Comparison of ENCODE assay signal across 19 cellular contexts in the genomic region with DNA sequence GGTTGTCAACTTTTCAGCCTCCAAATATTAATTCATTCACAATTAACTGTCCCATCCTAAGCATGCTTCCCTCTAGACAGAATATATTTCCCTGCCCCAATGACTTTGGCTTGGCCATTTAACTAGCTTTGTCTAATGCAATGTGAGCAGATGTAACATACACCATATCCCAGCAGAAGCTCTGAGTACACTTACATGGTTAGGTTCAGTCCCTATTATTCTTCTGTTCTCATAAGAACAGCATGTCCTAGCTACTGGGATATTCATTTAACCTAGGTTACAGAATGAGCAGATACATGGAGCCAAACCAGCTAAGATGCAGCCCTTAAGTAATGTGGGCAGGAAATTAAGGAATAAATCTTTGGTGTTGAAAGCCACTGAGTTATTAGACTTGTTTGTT. TPM values are rescaled to one million over a fixed set of nuclear protein-coding genes. Genes with fewer than 3 reads are reported as not detected.
DNase-seq lines count a peak whose midpoint lies in the region; ATAC-seq, FAIRE-seq and TF ChIP-seq lines count a peak whose summit lies in the region.
"Had no signal": no experiment of that assay in that cellular context is flagged by ENCODE, and none has a peak within 500 bp of the region (broad histone marks: within the 10 kb centered on the region; RNA-seq: fewer than 3 reads in every experiment).

No MANE protein-coding gene starts in this region.

- peaks cover 4% of the 10 kb centered on the region for H3K4me1 Mint-ChIP-seq in stimulated activated effector memory CD8-positive, alpha-beta T cell treated with anti-CD3 and anti-CD28 coated beads, Interleukin-12 subunit alpha, Interleukin-12 subunit beta, amount 100 ng/mL, for 72 hours
- H3K4me1 Mint-ChIP-seq: GM23338 had no signal

- peak overlapping the region; percentile 15 for H3K27ac Mint-ChIP-seq in stimulated activated effector memory CD8-positive, alpha-beta T cell treated with anti-CD3 and anti-CD28 coated beads, Interleukin-12 subunit alpha, Interleukin-12 subunit beta, amount 100 ng/mL, for 72 hours
- H3K27ac Mint-ChIP-seq: B cell; CD8-positive, alpha-beta T cell; GM23338; HFFc6 had no signal

- peaks cover 90% of the 10 kb centered on the region for H3K36me3 Mint-ChIP-seq in stimulated activated effector memory CD8-positive, alpha-beta T cell treated with anti-CD3 and anti-CD28 coated beads, Interleukin-12 subunit alpha, Interleukin-12 subunit beta, amount 100 ng/mL, for 72 hours

- H3K4me3 Mint-ChIP-seq in stimulated activated effector memory CD8-positive, alpha-beta T cell treated with anti-CD3 and anti-CD28 coated beads, Interleukin-12 subunit alpha, Interleukin-12 subunit beta, amount 100 ng/mL, for 72 hours = no peak overlapping the region
- H3K4me3 Mint-ChIP-seq: B cell; CD8-positive, alpha-beta T cell; GM23338; HFFc6 had no signal

- H3K9me3 Mint-ChIP-seq in stimulated activated effector memory CD8-positive, alpha-beta T cell treated with anti-CD3 and anti-CD28 coated beads, Interleukin-12 subunit alpha, Interleukin-12 subunit beta, amount 100 ng/mL, for 72 hours = no peaks in the 10 kb centered on the region
- H3K9me3 Mint-ChIP-seq: CD8-positive, alpha-beta T cell; GM23338; HFFc6 had no signal

- no peak overlapping the region for H3K27ac ChIP-seq in psoas muscle
- H3K27ac ChIP-seq: BLaER1 treated with 17β-estradiol and CSF1 and Interleukin-3, amounts not matched to agents 10 nM and 100 nM had no signal

- H3K27me3 ChIP-seq in psoas muscle (ENCODE audit: insufficient read depth in 3 of 3, low read length in 2 of 3) = no peaks in the 10 kb centered on the region
- H3K27me3 ChIP-seq: BLaER1 treated with 17β-estradiol and CSF1 and Interleukin-3, amounts not matched to agents 10 nM and 100 nM had no signal

- TF ChIP-seq CTCF in psoas muscle (IDR thresholded peaks at IDR 0.05) = no peak

- FAIRE-seq in HTR-8/SVneo (lab: Jason Lieb, UNC) = peak; percentile 51
- FAIRE-seq: A204.1 had no signal

- ATAC-seq in psoas muscle = peak; percentile 48 to 94 (median 93)
- no peak for ATAC-seq in stimulated activated effector memory CD8-positive, alpha-beta T cell treated with anti-CD3 and anti-CD28 coated beads, Interleukin-12 subunit alpha, Interleukin-12 subunit beta, amount 100 ng/mL, for 72 hours
- no peak for ATAC-seq in HG03378 (IDR thresholded peaks at IDR 0.05; ENCODE audit: unreplicated experiment)
- ATAC-seq: CD8-positive, alpha-beta T cell; GM23338; HCT116 had no signal

- H3K9me3 ChIP-seq in psoas muscle = no peaks in the 10 kb centered on the region

- no peak overlapping the region for H3K4me3 ChIP-seq in psoas muscle
- H3K4me3 ChIP-seq: BLaER1 treated with 17β-estradiol and CSF1 and Interleukin-3, amounts not matched to agents 10 nM and 100 nM; GM23338 had no signal

- intact Hi-C loops in psoas muscle (cut with DNase I) = loop anchor here in 1 of 2 donors (5.0 to 10.0 kb wide), 2 partner anchors 36 to 89 kb away; no protein-coding TSS in a partner anchor

- peaks cover 7% of the 10 kb centered on the region for H3K4me1 ChIP-seq in psoas muscle
- H3K4me1 ChIP-seq: BLaER1 treated with 17β-estradiol and CSF1 and Interleukin-3, amounts not matched to agents 10 nM and 100 nM had no signal

- DNase-seq in HTR-8/SVneo (ENCODE audit: insufficient read length, low spot score) (no peak), amniotic epithelial cell (ENCODE audit: low read depth) (peak; percentile 37), psoas muscle (no peak), NCI-H1105 treated with DMSO at 0.1 percent for 48 hours (lab: John Stamatoyannopoulos, UW) (no peak), NCI-H2196 treated with DMSO at 0.1 percent for 48 hours (lab: John Stamatoyannopoulos, UW; ENCODE audit: unreplicated experiment) (no peak)
- DNase-seq in stimulated activated effector memory CD8-positive, alpha-beta T cell treated with anti-CD3 and anti-CD28 coated beads, Interleukin-12 subunit alpha, Interleukin-12 subunit beta, amount 100 ng/mL, for 72 hours (ENCODE audit: low spot score in 2 of 2) = no peak
- DNase-seq: ACHN; Calu3; CD8-positive, alpha-beta T cell; DMS79 treated with DMSO at 0.1 percent for 48 hours; GF-D8; H7; HFFc6 had no signal

- H3K36me3 ChIP-seq in psoas muscle (ENCODE audit: insufficient read depth in 1 of 2, low read depth in 1 of 2) = peaks cover 5 to 69% of the 10 kb centered on the region in 2 donors

RNA-seq across cellular contexts. Expression of a gene that starts 31.8 kb away (rescaled TPM):
- total RNA-seq in psoas muscle = 10 to 100 TPM; 45.1 to 74.4 (median 52.9) TPM
- polyA plus RNA-seq in psoas muscle = 10 to 100 TPM in 1 of 3 donors, 1 to 10 TPM in 2; 6.6 to 29.0 (median 10.0) TPM

Comparison
In these comparisons a context has a peak if more than half of its experiments do, and no peak if none do; other contexts are left out.
1. ATAC-seq: peak in psoas muscle (4 of 4); none in stimulated activated effector memory CD8-positive, alpha-beta T cell treated with anti-CD3 and anti-CD28 coated beads, Interleukin-12 subunit alpha, Interleukin-12 subunit beta, amount 100 ng/mL, for 72 hours (single experiment) and HG03378 (single experiment).